8 cellular contexts compared by ENCODE assay signal in the genomic region with DNA sequence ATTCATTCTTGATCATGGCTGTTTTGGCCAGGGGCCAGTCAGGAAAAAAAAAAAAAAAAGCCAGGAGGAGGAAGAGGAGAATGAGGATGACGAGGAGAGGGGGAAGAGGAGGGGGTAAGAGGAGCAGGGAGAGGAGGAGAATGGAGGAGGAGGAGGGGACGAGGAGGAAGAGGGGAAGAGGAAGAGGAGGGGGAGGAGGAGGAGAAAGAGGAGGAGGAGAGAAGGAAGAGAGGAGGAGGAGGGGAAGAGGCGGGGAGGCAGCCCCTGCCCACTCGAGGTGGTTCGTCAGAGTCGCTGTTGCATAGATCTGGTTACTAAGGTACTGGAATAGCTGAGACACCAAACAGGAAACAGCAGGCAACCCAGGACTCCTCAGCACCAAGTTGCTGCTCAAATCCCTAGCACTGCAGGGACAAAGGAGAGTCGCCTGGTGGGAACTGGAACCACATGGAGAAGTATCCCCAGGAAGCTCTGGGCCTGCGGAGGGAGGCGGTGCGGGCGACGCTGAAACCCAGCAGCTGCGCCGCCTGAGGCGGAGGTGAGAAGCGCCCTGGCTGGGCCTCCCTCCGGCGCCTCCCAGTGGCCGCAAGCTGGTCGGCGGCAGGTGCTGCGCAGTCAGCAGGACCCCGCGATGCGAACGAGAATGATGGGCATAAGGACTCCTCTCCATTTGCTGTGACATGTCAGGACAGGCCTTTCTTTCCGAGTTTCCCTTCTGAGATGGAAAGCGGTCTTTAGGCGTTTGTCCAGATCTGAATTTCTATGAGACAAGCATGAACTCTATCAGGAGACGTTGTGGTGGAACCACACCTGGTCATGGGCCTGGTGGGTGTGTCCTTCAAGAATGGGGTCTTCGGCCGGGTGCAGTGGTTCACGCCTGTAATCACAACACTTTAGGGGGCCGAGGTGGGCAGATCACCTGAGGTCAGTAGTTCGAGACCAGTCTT. TPM values are rescaled to one million over a fixed set of nuclear protein-coding genes. Genes with fewer than 3 reads are reported as not detected.
DNase-seq lines count a peak whose midpoint lies in the region; ATAC-seq lines count a peak whose summit lies in the region.

No MANE protein-coding gene starts in this region.

- H3K4me3 ChIP-seq in mononuclear cell (ENCODE audit: low read length): peak overlapping the region; percentile 11

- no peaks in the 10 kb centered on the region for H3K9me3 ChIP-seq in mononuclear cell (ENCODE audit: low read depth, low read length)

- peaks cover 14% of the 10 kb centered on the region for H3K4me1 ChIP-seq in mononuclear cell (ENCODE audit: insufficient read depth, low read length)

- DNase-seq in NOMO-1 (lab: John Stamatoyannopoulos, UW; ENCODE audit: unreplicated experiment in 2 of 2) (peak; percentile 70 to 90), activated T-cell treated with anti-CD3 and anti-CD28 coated beads for 1 hour (ENCODE audit: low read depth) (peak; percentile 68), epidermal melanocyte (ENCODE audit: insufficient read length, low spot score) (peak; percentile 24), DMS79 (lab: John Stamatoyannopoulos, UW) (no peak)
- DNase-seq in stimulated activated CD8-positive, alpha-beta memory T cell treated with anti-CD3 and anti-CD28 coated beads, Interleukin-15, amount 100 ng/mL, for 48 hours (ENCODE audit: low read depth in 2 of 2): peak; percentile 59 to 71

- ATAC-seq in GM18502 (IDR thresholded peaks at IDR 0.05; ENCODE audit: poor library complexity, unreplicated experiment): peak; percentile 76
- peak; percentile 63 for ATAC-seq in HG03139 (IDR thresholded peaks at IDR 0.05; ENCODE audit: unreplicated experiment)

- H3K27me3 ChIP-seq in mononuclear cell (ENCODE audit: insufficient read depth, low read length): peaks cover 4% of the 10 kb centered on the region

RNA-seq across cellular contexts. Expression of gene FAM240A, which starts 17.5 kb away (rescaled TPM):
- total RNA-seq in mononuclear cell: not detected
